14 cellular contexts compared by ENCODE assay signal in the genomic region with DNA sequence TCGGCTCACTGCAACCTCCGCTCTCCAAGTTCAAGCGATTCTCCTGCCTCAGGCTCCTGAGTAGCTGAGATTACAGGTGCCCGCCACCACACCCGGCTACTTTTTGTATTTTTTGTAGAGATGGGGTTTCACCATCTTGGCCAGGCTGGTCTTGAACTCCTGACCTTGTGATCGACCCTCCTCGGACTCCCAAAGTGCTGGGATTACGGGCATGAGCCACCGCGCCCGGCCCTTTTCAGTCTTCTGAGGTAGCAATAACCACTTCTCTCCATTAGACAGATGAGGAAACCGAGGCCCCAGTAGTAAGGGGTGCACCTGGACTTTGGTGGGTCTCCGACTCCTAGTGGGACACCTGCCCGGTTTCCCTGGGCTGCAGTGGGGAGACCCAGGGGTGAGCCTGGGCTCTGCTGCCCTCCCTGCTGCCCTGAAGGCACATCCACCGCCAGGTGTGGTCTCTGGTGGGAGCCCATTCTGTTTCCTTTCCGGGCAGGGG. TPM values are rescaled to one million over a fixed set of nuclear protein-coding genes. Genes with fewer than 3 reads are reported as not detected.
DNase-seq lines count a peak whose midpoint lies in the region; TF ChIP-seq lines count a peak whose summit lies in the region.
"Not testable (repeated sequence)": the region's sequence is repeated elsewhere in the genome, so short reads cannot be mapped to it uniquely, and the experiment has no call there.
"Had no signal": no experiment of that assay in that cellular context is flagged by ENCODE, and none has a peak within 500 bp of the region (broad histone marks: within the 10 kb centered on the region; RNA-seq: fewer than 3 reads in every experiment).

No MANE protein-coding gene starts in this region.

- TF ChIP-seq POLR2A in suprapubic skin (IDR thresholded peaks at IDR 0.05): not testable (repeated sequence)

- not testable (repeated sequence) for H3K4me2 ChIP-seq in mesendoderm (ENCODE audit: low read length)

- not testable (repeated sequence) for H3K9me3 Mint-ChIP-seq in activated T-cell treated with anti-CD3 and anti-CD28 coated beads, Interleukin-2, amount 50 U/mL, for 24 hours
- peaks cover 14% of the 10 kb centered on the region for H3K9me3 Mint-ChIP-seq in glutamatergic neuron (ENCODE audit: unreplicated experiment)

- not testable (repeated sequence) for H3K4ac ChIP-seq in mesendoderm (ENCODE audit: low read depth, low read length)

- peak overlapping the region; percentile 79 for H3K56ac ChIP-seq in mesendoderm (ENCODE audit: low read length)

- DNase-seq in BJ (ENCODE audit: low read depth); activated T-cell treated with anti-CD3 and anti-CD28 coated beads, Interleukin-2, amount 50 U/mL, for 24 hours; colonic mucosa; mesendoderm: not testable (repeated sequence)
- peak; percentile 5 for DNase-seq in glutamatergic neuron
- DNase-seq in posterior vena cava (ENCODE audit: low spot score): peak; percentile 70
- DNase-seq in suprapubic skin (ENCODE audit: low spot score in 2 of 2): peak in 1 of 2 donors; percentile 57

- H3K27ac Mint-ChIP-seq in activated T-cell treated with anti-CD3 and anti-CD28 coated beads, Interleukin-2, amount 50 U/mL, for 24 hours; glutamatergic neuron (ENCODE audit: unreplicated experiment): not testable (repeated sequence)

- not testable (repeated sequence) for H3K27me3 ChIP-seq in BJ (ENCODE audit: control insufficient read depth, insufficient read depth, low read length); mesendoderm (ENCODE audit: insufficient read depth, low read length, poor library complexity); suprapubic skin
- H3K27me3 ChIP-seq in HUES64 (ENCODE audit: insufficient read depth, low read length): peaks cover 43% of the 10 kb centered on the region
- peaks cover 19% of the 10 kb centered on the region for H3K27me3 ChIP-seq in colonic mucosa

- H3K36me3 Mint-ChIP-seq in activated T-cell treated with anti-CD3 and anti-CD28 coated beads, Interleukin-2, amount 50 U/mL, for 24 hours (ENCODE audit: low read depth); glutamatergic neuron (ENCODE audit: unreplicated experiment): not testable (repeated sequence)

- intact Hi-C loops in colonic mucosa (cut with DNase I); posterior vena cava (cut with DNase I): not testable (repeated sequence)

- not testable (repeated sequence) for H2BK120ac ChIP-seq in mesendoderm (ENCODE audit: low read depth, low read length)

- POLR2A ChIA-PET in BJ (lab: Charles Lee): interaction anchor here (0.6 to 0.8 kb wide), 2 partner anchors 57 to 159 kb away, joined by 5 to 22 read pairs; no protein-coding TSS in a partner anchor

- H3K4me3 Mint-ChIP-seq in activated T-cell treated with anti-CD3 and anti-CD28 coated beads, Interleukin-2, amount 50 U/mL, for 24 hours: peak overlapping the region; percentile 58
- not testable (repeated sequence) for H3K4me3 Mint-ChIP-seq in glutamatergic neuron (ENCODE audit: unreplicated experiment)

- not testable (repeated sequence) for H3K79me2 ChIP-seq in mesendoderm (ENCODE audit: control insufficient read depth, insufficient read depth, low read length)

- not testable (repeated sequence) for TF ChIP-seq CTCF in BJ (IDR thresholded peaks at IDR 0.05; ENCODE audit: insufficient read depth, low read depth, low read length); colonic mucosa (IDR thresholded peaks at IDR 0.05); glutamatergic neuron (IDR thresholded peaks at IDR 0.05; ENCODE audit: partially characterized antibody, unreplicated experiment); suprapubic skin (IDR thresholded peaks at IDR 0.05)

- H3K9ac ChIP-seq in HUES64 (ENCODE audit: low read depth, low read length); mesendoderm (ENCODE audit: low read length): not testable (repeated sequence)
- peak overlapping the region in 1 of 2 donors; percentile 26 for H3K9ac ChIP-seq in colonic mucosa (ENCODE audit: low read depth in 2 of 2, low read length in 2 of 2)

- not testable (repeated sequence) for TF ChIP-seq EP300 in suprapubic skin (IDR thresholded peaks at IDR 0.05)

- not testable (repeated sequence) for H4K5ac ChIP-seq in mesendoderm (ENCODE audit: low read length)

- not testable (repeated sequence) for H4K8ac ChIP-seq in mesendoderm (ENCODE audit: low read depth, low read length)

- peaks cover 19% of the 10 kb centered on the region for H3K4me1 ChIP-seq in HUES64 (ENCODE audit: insufficient read depth, low read length)
- not testable (repeated sequence) for H3K4me1 ChIP-seq in colonic mucosa; mesendoderm (ENCODE audit: control insufficient read depth, low read depth, low read length)
- H3K4me1 ChIP-seq in suprapubic skin: peaks cover 44% of the 10 kb centered on the region

- H3K23ac ChIP-seq in mesendoderm (ENCODE audit: low read length): not testable (repeated sequence)

- not testable (repeated sequence) for H3K36me3 ChIP-seq in BJ (ENCODE audit: control insufficient read depth, insufficient read depth, low read length); HUES64 (ENCODE audit: insufficient read depth, low read length); colonic mucosa; mesendoderm (ENCODE audit: control insufficient read depth, insufficient read depth, low read length); suprapubic skin

- H2BK5ac ChIP-seq in mesendoderm (ENCODE audit: low read length): not testable (repeated sequence)

- CTCF ChIA-PET in BJ (lab: Yijun Ruan, JAX): interaction anchor here (1.0 to 1.6 kb wide), 2 partner anchors 27 to 53 kb away, joined by 3 to 4 read pairs; no protein-coding TSS in a partner anchor

- not testable (repeated sequence) for H3K9me3 ChIP-seq in HUES64 (ENCODE audit: insufficient read depth, low read depth, low read length); colonic mucosa; suprapubic skin

- WGBS in HUES64: 88% methylated on average over 16 of the region's 16 CpGs
- no CpG with 5 or more reads among the region's 16 CpGs for WGBS in mesendoderm (ENCODE audit: extremely low coverage, insufficient coverage, low lambda C conversion rate)
- 88% methylated on average over 13 of the region's 16 CpGs for WGBS in suprapubic skin

- not testable (repeated sequence) for H2AK5ac ChIP-seq in mesendoderm (ENCODE audit: low read length)

- peaks cover 30% of the 10 kb centered on the region for H3K4me1 Mint-ChIP-seq in activated T-cell treated with anti-CD3 and anti-CD28 coated beads, Interleukin-2, amount 50 U/mL, for 24 hours (ENCODE audit: low read depth)
- peaks cover 22% of the 10 kb centered on the region for H3K4me1 Mint-ChIP-seq in glutamatergic neuron (ENCODE audit: low read depth, unreplicated experiment)

- not testable (repeated sequence) for H3K79me1 ChIP-seq in mesendoderm (ENCODE audit: low read length)

- H3K18ac ChIP-seq in mesendoderm (ENCODE audit: low read length): not testable (repeated sequence)

- not testable (repeated sequence) for H2BK15ac ChIP-seq in mesendoderm (replicated peaks; ENCODE audit: low read depth)

- H3K27me3 Mint-ChIP-seq in activated T-cell treated with anti-CD3 and anti-CD28 coated beads, Interleukin-2, amount 50 U/mL, for 24 hours: peaks cover 65% of the 10 kb centered on the region
- H3K27me3 Mint-ChIP-seq in glutamatergic neuron (ENCODE audit: unreplicated experiment): peaks cover 13% of the 10 kb centered on the region

- not testable (repeated sequence) for H3K27ac ChIP-seq in HUES64 (ENCODE audit: low read depth, low read length); colonic mucosa; mesendoderm (ENCODE audit: low read depth, low read length); suprapubic skin

- peak overlapping the region; percentile 41 for H3K4me3 ChIP-seq in BJ (ENCODE audit: low read depth, low read length)
- H3K4me3 ChIP-seq in HUES64 (ENCODE audit: low read length): peak overlapping the region; percentile 22; the same call in 1 of the 2 replicates
- peak overlapping the region; percentile 23 for H3K4me3 ChIP-seq in colonic mucosa
- H3K4me3 ChIP-seq in mesendoderm (ENCODE audit: low read length): not testable (repeated sequence)
- H3K4me3 ChIP-seq in suprapubic skin: peak overlapping the region; percentile 39

RNA-seq across cellular contexts. Expression of a gene that starts 3.7 kb away (rescaled TPM):
- 10.4 and 20.8 TPM in 2 replicates for polyA plus RNA-seq in BJ (2011; rRNA removed)
- 18.0 and 22.3 TPM in 2 replicates for polyA minus RNA-seq in BJ (2011; rRNA and poly(A)+ RNA removed)
- 6.1 TPM for polyA plus RNA-seq in HUES64 (2013, experiment 1 of 2)
- polyA plus RNA-seq in HUES64 (2013, experiment 2 of 2): 7.2 TPM
- total RNA-seq in colonic mucosa (10 to 100 TPM; 34.0 to 69.5 TPM), glutamatergic neuron (ENCODE audit: unreplicated experiment) (115 TPM), posterior vena cava (10 to 100 TPM; 61.2 to 84.0 TPM), suprapubic skin (10 to 100 TPM; 43.4 to 75.2 (median 56.8) TPM)
- 1.7 TPM for polyA plus RNA-seq in mesendoderm (2013, experiment 1 of 2)
- polyA plus RNA-seq in mesendoderm (2013, experiment 2 of 2): 1.4 TPM

RNA-seq across cellular contexts. Expression of a gene that starts 49.8 kb away (rescaled TPM):
- not detected in 2 replicates for polyA plus RNA-seq in BJ (2011; rRNA removed)
- polyA minus RNA-seq in BJ (2011; rRNA and poly(A)+ RNA removed): not detected in 2 replicates
- polyA plus RNA-seq in HUES64 (2013, experiment 1 of 2): not detected
- not detected for polyA plus RNA-seq in HUES64 (2013, experiment 2 of 2)
- total RNA-seq in colonic mucosa: not detected
- total RNA-seq in glutamatergic neuron (ENCODE audit: unreplicated experiment): not detected
- not detected for polyA plus RNA-seq in mesendoderm (2013, experiment 1 of 2)
- not detected for polyA plus RNA-seq in mesendoderm (2013, experiment 2 of 2)
- total RNA-seq in posterior vena cava: not detected
- total RNA-seq in suprapubic skin: not detected
- total RNA-seq: activated CD4-positive, alpha-beta T cell treated with anti-CD3 and anti-CD28 coated beads, Interleukin-2, amount 10 ng/mL, durations not matched to agents 7 days and 5 days; activated naive CD4-positive, alpha-beta T cell treated with anti-CD3 and anti-CD28 coated beads for 36 hours; body of pancreas; dermis blood vessel endothelial cell; HT-29; ureter had no signal
